In genomic region chr20:53652090-53652858, GRCh38 we compare ENCODE assay signal across 1 cellular context.
A peak's percentile ranks its signal among the peaks of the same experiment; 100 is the strongest.
TF ChIP-seq lines count a peak whose summit lies in the region.

No MANE protein-coding gene starts in this region.

TF ChIP-seq in HepG2, 621 proteins besides CTCF, POLR2A, EP300 and RAD21 (continued from another document and continues in another):
- TF ChIP-seq ZBTB40 (IDR thresholded peaks at IDR 0.05) (0 out of 2 replicates have a peak, but pooled peaks have one; percentile 18), ZBTB40 (CRISPR knock-in tag; IDR thresholded peaks at IDR 0.05) (no peak; the same call in 1 of the 2 replicates), AGO2 (optimal IDR thresholded peaks at IDR 0.05; ENCODE audit: low read depth, low read length) (no peak), MBD4 (IDR thresholded peaks at IDR 0.05; ENCODE audit: borderline replicate concordance, low read length) (peak; percentile 88; the same call in 1 of the 2 replicates), ATF2 (CRISPR knock-in tag; IDR thresholded peaks at IDR 0.05) (peak; percentile 93), HMGXB4 (CRISPR knock-in tag; IDR thresholded peaks at IDR 0.05; ENCODE audit: borderline replicate concordance in 1 of 2, low read depth in 1 of 2) (peak; percentile 61), POLR2AphosphoS5 (IDR thresholded peaks at IDR 0.05; ENCODE audit: low read depth, low read length) (peak; percentile 68), PHB2 (IDR thresholded peaks at IDR 0.05; ENCODE audit: partially characterized antibody) (no peak), SALL1 (CRISPR knock-in tag; IDR thresholded peaks at IDR 0.05) (peak; percentile 95), ZNF354B (CRISPR knock-in tag; IDR thresholded peaks at IDR 0.05) (peak; percentile 26; the same call in 1 of the 2 replicates), ATF7 (IDR thresholded peaks at IDR 0.05) (peak; percentile 36; the same call in 1 of the 2 replicates), ATF7 (CRISPR knock-in tag; IDR thresholded peaks at IDR 0.05) (no peak; the same call in 1 of the 2 replicates), ZNF362 (CRISPR knock-in tag; IDR thresholded peaks at IDR 0.05; ENCODE audit: borderline replicate concordance) (peak; percentile 36; the same call in 1 of the 2 replicates), KLF16 (CRISPR knock-in tag; IDR thresholded peaks at IDR 0.05) (peak in 1 of 2 experiments; percentile 79; a peak in 2 of 4 replicates), ZNF614 (CRISPR knock-in tag; IDR thresholded peaks at IDR 0.05; ENCODE audit: borderline replicate concordance) (peak; percentile 80), ISL2 (CRISPR knock-in tag; IDR thresholded peaks at IDR 0.05) (peak; percentile 95), ZBTB49 (CRISPR knock-in tag; IDR thresholded peaks at IDR 0.05; ENCODE audit: borderline replicate concordance) (0 out of 2 replicates have a peak, but pooled peaks have one; percentile 13), YY1 (IDR thresholded peaks at IDR 0.05; ENCODE audit: insufficient read depth, insufficient replicate concordance, low read depth, low read length) (peak; percentile 36), SMYD3 (CRISPR knock-in tag; IDR thresholded peaks at IDR 0.05) (peak; percentile 93), PRDM4 (CRISPR knock-in tag; IDR thresholded peaks at IDR 0.05; ENCODE audit: borderline replicate concordance) (no peak), MEIS2 (CRISPR knock-in tag; IDR thresholded peaks at IDR 0.05) (peak; percentile 98), CHD4 (IDR thresholded peaks at IDR 0.05; ENCODE audit: borderline replicate concordance, low read length) (peak; percentile 90; the same call in 1 of the 2 replicates), ELF4 (CRISPR knock-in tag; IDR thresholded peaks at IDR 0.05; ENCODE audit: borderline replicate concordance) (peak; percentile 69), ZNF644 (CRISPR knock-in tag; IDR thresholded peaks at IDR 0.05; ENCODE audit: low read depth) (peak; percentile 59; the same call in 1 of the 2 replicates), ZNF770 (CRISPR knock-in tag; IDR thresholded peaks at IDR 0.05) (peak; percentile 72), SOX5 (CRISPR knock-in tag; IDR thresholded peaks at IDR 0.05; ENCODE audit: borderline replicate concordance) (peak; percentile 90), ZNF430 (CRISPR knock-in tag; IDR thresholded peaks at IDR 0.05) (peak; percentile 79; the same call in 1 of the 2 replicates), ARID5B (CRISPR knock-in tag; IDR thresholded peaks at IDR 0.05) (peak; percentile 98), RCOR2 (CRISPR knock-in tag; IDR thresholded peaks at IDR 0.05) (peak; percentile 91)
